ENCODE assay signal across 26 cellular contexts in the genomic region with DNA sequence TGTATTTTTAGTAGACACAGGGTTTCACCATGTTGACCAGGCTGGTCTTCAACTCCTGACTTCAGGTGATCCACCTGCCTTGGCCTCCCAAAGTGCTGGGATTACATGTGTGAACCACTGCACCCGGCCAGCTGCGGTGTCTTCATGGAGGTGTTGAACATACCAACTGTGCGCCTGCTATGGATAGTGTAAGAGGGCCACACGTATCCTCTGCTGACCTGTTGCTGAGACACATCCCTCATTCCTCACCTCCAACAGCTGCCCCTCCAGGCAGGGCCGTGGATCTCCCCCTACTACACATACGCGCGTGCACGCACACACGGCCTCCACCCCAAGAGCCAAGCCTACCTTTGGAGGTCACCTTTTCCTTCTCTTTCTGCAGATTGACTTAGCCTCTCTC.
"Had no signal": no experiment of that assay in that cellular context is flagged by ENCODE, and none has a peak within 500 bp of the region (broad histone marks: within the 10 kb centered on the region; RNA-seq: fewer than 3 reads in every experiment).

No MANE protein-coding gene starts in this region.

- ATAC-seq: naive thymus-derived CD8-positive, alpha-beta T cell; natural killer cell treated with Interleukin-12 subunit alpha and Interleukin-12 subunit beta and Interleukin-15 and Interleukin-18, amount 100 ng/mL, for 72 hours; pancreas; right cardiac atrium; right lobe of liver; stimulated activated effector memory CD8-positive, alpha-beta T cell treated with anti-CD3 and anti-CD28 coated beads, Interleukin-12 subunit alpha, Interleukin-12 subunit beta, amount 100 ng/mL, for 72 hours; stimulated activated naive B cell treated with anti-CD40 and anti-IgM and Interleukin-4, amounts not matched to agents 10 μg/mL and 1 μg/mL and 100 μg/mL, for 72 hours had no signal

- H3K27ac ChIP-seq: neutrophil, pancreas, prostate gland, right lobe of liver, sigmoid colon, stomach, thoracic aorta, thyroid gland, tibial nerve, upper lobe of left lung, uterus had no signal

- DNase-seq: naive thymus-derived CD8-positive, alpha-beta T cell; nephron progenitor cell; nucleus accumbens; pancreas; retina; right cardiac atrium; right lobe of liver; sigmoid colon; small intestine; stimulated activated CD4-positive, alpha-beta T cell treated with anti-CD3 and anti-CD28 coated beads, Interleukin-15, amount 100 ng/mL, for 24 hours; stimulated activated CD4-positive, alpha-beta T cell treated with anti-CD3 and anti-CD28 coated beads, Interleukin-2, amount 100 ng/mL, for 24 hours; stimulated activated CD4-positive, alpha-beta T cell treated with anti-CD3 and anti-CD28 coated beads, Interleukin-2, amount 100 ng/mL, for 48 hours; stimulated activated CD4-positive, alpha-beta T cell treated with anti-CD3 and anti-CD28 coated beads, Interleukin-4, amount 100 ng/mL, for 24 hours; stimulated activated naive B cell treated with anti-CD40 and anti-IgM and Interleukin-4, amounts not matched to agents 10 μg/mL and 1 μg/mL and 100 μg/mL, for 72 hours; stimulated activated naive CD4-positive, alpha-beta T cell treated with Interleukin-2 at 50 U/mL for 16 hours; stomach; thyroid gland; trophoblast cell; upper lobe of left lung; uterus had no signal

- FAIRE-seq: pancreas, small intestine had no signal

- H3K4me3 ChIP-seq: pancreas, prostate gland, right lobe of liver, sigmoid colon, stomach, thoracic aorta, thyroid gland, tibial nerve, upper lobe of left lung, uterus had no signal

- H3K27me3 ChIP-seq: pancreas, right lobe of liver, sigmoid colon, stomach, thyroid gland, tibial nerve, upper lobe of left lung, uterus had no signal

- H3K9me3 ChIP-seq: neutrophil, pancreas, prostate gland, right lobe of liver, sigmoid colon, stomach, thoracic aorta, thyroid gland, tibial nerve, upper lobe of left lung, uterus had no signal

- H3K36me3 ChIP-seq: neutrophil, pancreas, prostate gland, right lobe of liver, sigmoid colon, stomach, thoracic aorta, thyroid gland, tibial nerve, upper lobe of left lung, uterus had no signal

- H3K4me1 ChIP-seq: pancreas, prostate gland, right lobe of liver, sigmoid colon, stomach, thyroid gland, uterus had no signal
